In the genomic region with DNA sequence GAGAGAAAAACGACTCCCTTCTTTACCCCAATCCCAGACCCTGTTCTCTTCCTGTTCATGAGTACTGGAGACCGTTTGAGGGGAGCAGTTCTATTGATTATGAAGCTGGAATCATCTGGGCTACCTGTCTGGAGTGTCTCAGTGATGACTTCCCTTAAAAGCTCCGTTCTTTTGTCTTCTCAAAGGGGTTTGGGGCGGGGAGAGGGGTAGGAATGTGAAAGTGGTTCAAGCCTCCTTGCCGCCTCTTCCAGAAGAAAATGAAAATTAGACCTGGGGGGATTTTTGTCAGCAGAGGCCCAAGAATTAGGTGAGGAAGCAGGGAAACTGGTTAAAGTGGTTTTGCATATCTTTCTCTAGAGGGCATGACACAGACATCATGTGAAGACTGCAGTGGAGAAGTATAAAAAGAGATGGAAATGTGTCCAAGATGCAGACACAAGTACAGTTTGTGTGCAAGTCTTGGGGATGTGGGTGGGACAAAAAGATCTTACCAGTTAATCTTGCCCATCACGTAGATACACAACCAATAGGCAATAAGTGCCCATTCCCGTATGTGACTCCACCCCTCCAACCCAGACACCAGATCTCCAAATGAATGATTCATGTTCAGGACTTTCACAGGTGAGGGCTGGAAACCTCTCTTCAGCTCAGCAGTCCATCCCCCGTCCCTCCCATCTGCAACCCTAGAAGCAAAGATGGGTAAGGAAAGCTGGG, we compare ENCODE assay signal across 1 cellular context.
A peak's percentile ranks its signal among the peaks of the same experiment; 100 is the strongest.
TF ChIP-seq lines count a peak whose summit lies in the region.

No MANE protein-coding gene starts in this region.

TF ChIP-seq in HCT116, 20 proteins besides CTCF, POLR2A, EP300 and RAD21 (continued from another document):
- TF ChIP-seq EGR1 (IDR thresholded peaks at IDR 0.05; ENCODE audit: low read depth) (no peak), FOSL1 (IDR thresholded peaks at IDR 0.05; ENCODE audit: low read depth) (peak; percentile 37; the same call in 1 of the 2 replicates), SRF (IDR thresholded peaks at IDR 0.05; ENCODE audit: low read depth) (no peak; the same call in 1 of the 2 replicates), SP1 (IDR thresholded peaks at IDR 0.05; ENCODE audit: low read depth) (peak; percentile 77), ZFX (IDR thresholded peaks at IDR 0.05) (no peak), TCF7L2 (IDR thresholded peaks at IDR 0.05; ENCODE audit: borderline replicate concordance, extremely low read depth, insufficient read depth, insufficient read length) (no peak), SIN3A (IDR thresholded peaks at IDR 0.05; ENCODE audit: low read depth) (peak; percentile 48; the same call in 1 of the 2 replicates), POLR2AphosphoS5 (IDR thresholded peaks at IDR 0.05; ENCODE audit: low read depth, low read length) (peak; percentile 89), EZH2phosphoT487 (IDR thresholded peaks at IDR 0.05; ENCODE audit: borderline replicate concordance) (no peak), CEBPB (IDR thresholded peaks at IDR 0.05; ENCODE audit: low read depth) (no peak), ZNF274 (IDR thresholded peaks at IDR 0.05; ENCODE audit: low read depth, low read length) (no peak), CBX3 (IDR thresholded peaks at IDR 0.05; ENCODE audit: low read depth) (no peak), ELF1 (IDR thresholded peaks at IDR 0.05; ENCODE audit: borderline replicate concordance, low read depth) (no peak), JUND (IDR thresholded peaks at IDR 0.05) (peak; percentile 62), EZH2 (IDR thresholded peaks at IDR 0.05) (no peak), YY1 (IDR thresholded peaks at IDR 0.05; ENCODE audit: extremely low read depth, insufficient replicate concordance, low read depth, low read length) (no peak)
- TF ChIP-seq, protein P1, sequence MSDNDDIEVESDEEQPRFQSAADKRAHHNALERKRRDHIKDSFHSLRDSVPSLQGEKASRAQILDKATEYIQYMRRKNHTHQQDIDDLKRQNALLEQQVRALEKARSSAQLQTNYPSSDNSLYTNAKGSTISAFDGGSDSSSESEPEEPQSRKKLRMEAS (IDR thresholded peaks at IDR 0.05) = peak; percentile 21; the same call in 1 of the 2 replicates
- TF ChIP-seq, protein P2, sequence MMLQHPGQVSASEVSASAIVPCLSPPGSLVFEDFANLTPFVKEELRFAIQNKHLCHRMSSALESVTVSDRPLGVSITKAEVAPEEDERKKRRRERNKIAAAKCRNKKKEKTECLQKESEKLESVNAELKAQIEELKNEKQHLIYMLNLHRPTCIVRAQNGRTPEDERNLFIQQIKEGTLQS (IDR thresholded peaks at IDR 0.05) = no peak
- TF ChIP-seq, protein P3, sequence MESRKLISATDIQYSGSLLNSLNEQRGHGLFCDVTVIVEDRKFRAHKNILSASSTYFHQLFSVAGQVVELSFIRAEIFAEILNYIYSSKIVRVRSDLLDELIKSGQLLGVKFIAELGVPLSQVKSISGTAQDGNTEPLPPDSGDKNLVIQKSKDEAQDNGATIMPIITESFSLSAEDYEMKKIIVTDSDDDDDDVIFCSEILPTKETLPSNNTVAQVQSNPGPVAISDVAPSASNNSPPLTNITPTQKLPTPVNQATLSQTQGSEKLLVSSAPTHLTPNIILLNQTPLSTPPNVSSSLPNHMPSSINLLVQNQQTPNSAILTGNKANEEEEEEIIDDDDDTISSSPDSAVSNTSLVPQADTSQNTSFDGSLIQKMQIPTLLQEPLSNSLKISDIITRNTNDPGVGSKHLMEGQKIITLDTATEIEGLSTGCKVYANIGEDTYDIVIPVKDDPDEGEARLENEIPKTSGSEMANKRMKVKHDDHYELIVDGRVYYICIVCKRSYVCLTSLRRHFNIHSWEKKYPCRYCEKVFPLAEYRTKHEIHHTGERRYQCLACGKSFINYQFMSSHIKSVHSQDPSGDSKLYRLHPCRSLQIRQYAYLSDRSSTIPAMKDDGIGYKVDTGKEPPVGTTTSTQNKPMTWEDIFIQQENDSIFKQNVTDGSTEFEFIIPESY (IDR thresholded peaks at IDR 0.05; ENCODE audit: extremely low read depth, insufficient replicate concordance, low read length) = no peak
TF ChIP-seq in HCT116: peak in this region for 6.
